In the genomic region with DNA sequence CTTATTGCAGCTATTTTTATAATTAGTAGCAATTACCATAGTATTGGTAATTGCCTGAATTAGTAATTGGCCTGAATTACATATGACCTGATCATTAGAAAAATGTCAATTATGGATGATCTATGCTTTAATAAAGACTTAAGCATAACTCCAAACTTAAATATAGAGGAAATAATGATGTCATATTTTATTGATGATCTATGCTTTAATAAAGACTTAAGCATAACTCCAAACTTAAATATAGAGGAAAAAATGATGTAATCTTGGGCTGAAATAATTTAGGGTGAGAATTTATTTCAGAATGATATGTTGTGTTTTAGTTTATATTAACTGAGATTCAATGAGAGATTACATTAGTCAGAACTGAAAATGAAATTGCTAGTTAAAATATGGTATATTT, we compare ENCODE assay signal across 31 cellular contexts.
"Had no signal": no experiment of that assay in that cellular context is flagged by ENCODE, and none has a peak within 500 bp of the region (broad histone marks: within the 10 kb centered on the region; RNA-seq: fewer than 3 reads in every experiment).

No MANE protein-coding gene starts in this region.

- H3K36me3 ChIP-seq: ascending aorta, cardiac muscle cell had no signal

- ATAC-seq: activated CD4-positive, alpha-beta T cell treated with anti-CD3 and anti-CD28 coated beads for 36 hours; activated CD4-positive, CD25-positive, alpha-beta regulatory T cell treated with anti-CD3 and anti-CD28 coated beads, Interleukin-2, amount 50 U/mL, for 24 hours; activated CD8-positive, alpha-beta memory T cell treated with anti-CD3 and anti-CD28 coated beads, Interleukin-2, amount 10 ng/mL, durations not matched to agents 7 days and 5 days; activated CD8-positive, alpha-beta T cell treated with anti-CD3 and anti-CD28 coated beads, Interleukin-2, amount 10 ng/mL, durations not matched to agents 7 days and 5 days; activated naive CD8-positive, alpha-beta T cell treated with anti-CD3 and anti-CD28 coated beads, Interleukin-2, amount 50 U/mL, for 24 hours had no signal

- H3K4me3 ChIP-seq: ascending aorta, cardiac muscle cell had no signal

- H3K4me1 ChIP-seq: ascending aorta had no signal

- H3K27ac ChIP-seq: ascending aorta, cardiac muscle cell, VCaP had no signal

- FAIRE-seq: bronchial epithelial cell, TTC549 had no signal

- H3K9me3 ChIP-seq: ascending aorta had no signal

- DNase-seq: activated B cell treated with CpG ODN at 0.5 μM for 24 hours; activated CD4-positive, alpha-beta memory T cell treated with anti-CD3 and anti-CD28 coated beads, Interleukin-2, amount 10 ng/mL, durations not matched to agents 7 days and 5 days; activated CD4-positive, alpha-beta T cell treated with anti-CD3 and anti-CD28 coated beads for 1 hour; activated CD4-positive, alpha-beta T cell treated with anti-CD3 and anti-CD28 coated beads for 36 hours; activated CD4-positive, alpha-beta T cell treated with anti-CD3 and anti-CD28 coated beads for 48 hours; activated CD4-positive, alpha-beta T cell treated with anti-CD3 and anti-CD28 coated beads, Interleukin-2, amount 10 ng/mL, durations not matched to agents 7 days and 5 days; activated CD4-positive, alpha-beta T cell treated with anti-CD3 and anti-CD28 coated beads, Interleukin-2, amount 50 U/mL, for 48 hours; activated CD8-positive, alpha-beta memory T cell treated with anti-CD3 and anti-CD28 coated beads for 24 hours; activated CD8-positive, alpha-beta memory T cell treated with anti-CD3 and anti-CD28 coated beads, Interleukin-2, amount 10 ng/mL, durations not matched to agents 7 days and 5 days; activated CD8-positive, alpha-beta memory T cell treated with anti-CD3 and anti-CD28 coated beads, Interleukin-2, amount 50 U/mL, for 48 hours; activated CD8-positive, alpha-beta T cell treated with anti-CD3 and anti-CD28 coated beads, Interleukin-2, amount 10 ng/mL, durations not matched to agents 7 days and 5 days; activated effector memory CD4-positive, alpha-beta T cell treated with Interleukin-2 at 50 U/mL for 16 hours; activated gamma-delta T cell; activated naive CD4-positive, alpha-beta T cell treated with anti-CD3 and anti-CD28 coated beads, Interleukin-2, amount 10 ng/mL, durations not matched to agents 7 days and 5 days; activated naive CD4-positive, alpha-beta T cell treated with Interleukin-2 at 50 U/mL for 16 hours; activated naive CD8-positive, alpha-beta T cell treated with anti-CD3 and anti-CD28 coated beads, Interleukin-2, amount 10 ng/mL, durations not matched to agents 7 days and 5 days; activated naive CD8-positive, alpha-beta T cell treated with anti-CD3 and anti-CD28 coated beads, Interleukin-2, amount 50 U/mL, for 24 hours; activated T-cell treated with anti-CD3 and anti-CD28 coated beads, Interleukin-2, amount 50 U/mL, for 24 hours; activated T-cell treated with anti-CD3 and anti-CD28 coated beads, Interleukin-2, amount 50 U/mL, for 48 hours; amygdala; anterior cingulate cortex; caudate nucleus; cerebellar nuclear complex; T-helper 2 cell; T-helper 9 cell had no signal

- H3K27me3 ChIP-seq: ascending aorta, cardiac muscle cell had no signal
